11 cellular contexts compared by ENCODE assay signal in genomic region chr20:1252416-1252815, GRCh38. TPM values are rescaled to one million over a fixed set of nuclear protein-coding genes. Genes with fewer than 3 reads are reported as not detected.
"Had no signal": no experiment of that assay in that cellular context is flagged by ENCODE, and none has a peak within 500 bp of the region (broad histone marks: within the 10 kb centered on the region; RNA-seq: fewer than 3 reads in every experiment).

No MANE protein-coding gene starts in this region.

- H3K27ac ChIP-seq: GM23248, HL-60 had no signal

- DNase-seq: GM23248, GOT3, H7, HFFc6 had no signal

- H3K4me1 ChIP-seq: HAP-1 had no signal

- H3K4me3 ChIP-seq: GM23248, HAP-1 had no signal

- H3K36me3 ChIP-seq: HAP-1 had no signal

- H3K9me3 ChIP-seq: HAP-1 had no signal

- ATAC-seq: HCT116, HepG2 had no signal

- H2AFZ ChIP-seq: GM23248 had no signal

- H3K9ac ChIP-seq: GM23248 had no signal

RNA-seq across cellular contexts. Expression of gene SNPH, which starts 13.7 kb away (rescaled TPM):
- polyA plus RNA-seq: HepG2 had no signal

RNA-seq across cellular contexts. Expression of gene RAD21L1, which starts 26.6 kb away (rescaled TPM):
- total RNA-seq: GM23248, H7, HepG2 had no signal
- polyA plus RNA-seq: HepG2, IgD-negative memory B cell had no signal

RNA-seq across cellular contexts. Expression of gene C20orf202, which starts 49.2 kb away (rescaled TPM):
- total RNA-seq: GM23248, H4, H7, HFFc6, HT1080 had no signal
- polyA plus RNA-seq: GM23248, IgD-negative memory B cell had no signal
